Comparison of ENCODE assay signal across 15 cellular contexts in genomic region chr1:84834419-84835064, GRCh38. TPM values are rescaled to one million over a fixed set of nuclear protein-coding genes. Genes with fewer than 3 reads are reported as not detected.
DNase-seq lines count a peak whose midpoint lies in the region; ATAC-seq and TF ChIP-seq lines count a peak whose summit lies in the region.
"Had no signal": no experiment of that assay in that cellular context is flagged by ENCODE, and none has a peak within 500 bp of the region (broad histone marks: within the 10 kb centered on the region; RNA-seq: fewer than 3 reads in every experiment).

No MANE protein-coding gene starts in this region.

- H3K36me3 ChIP-seq in body of pancreas (replicated peaks in 1 of 2; ENCODE audit: insufficient read depth in 1 of 2, low read depth in 2 of 2): no peaks in the 10 kb centered on the region
- no peaks in the 10 kb centered on the region for H3K36me3 ChIP-seq in Peyer's patch
- H3K36me3 ChIP-seq: BLaER1 treated with 17β-estradiol and CSF1 and Interleukin-3, amounts not matched to agents 10 nM and 100 nM; ovary; transverse colon had no signal

- TF ChIP-seq POLR2A in body of pancreas (IDR thresholded peaks at IDR 0.05): no peak
- no peak for TF ChIP-seq POLR2A in Peyer's patch (IDR thresholded peaks at IDR 0.05)

- in situ Hi-C loops in ACHN (cut with HindIII; ENCODE audit: low pct_ligation_motif_present, low pct_unique_long_range_greater_than_20kb, low sequenced_read_pairs): no loop called here

- H3K4me1 ChIP-seq in body of pancreas (peaks cover 24% of the 10 kb centered on the region), Peyer's patch (no peaks in the 10 kb centered on the region)
- H3K4me1 ChIP-seq: BLaER1 treated with 17β-estradiol and CSF1 and Interleukin-3, amounts not matched to agents 10 nM and 100 nM had no signal

- intact Hi-C loops in body of pancreas (cut with DNase I): no loop called here

- peak; percentile 55 for DNase-seq in AG09309 (ENCODE audit: low read depth)
- peak; percentile 30 for DNase-seq in LHCN-M2 (ENCODE audit: low read depth)
- DNase-seq in body of pancreas: peak in 2 of 4 donors; percentile 51 to 53
- peak; percentile 52 for DNase-seq in kidney tubule cell (ENCODE audit: low spot score)
- no peak for DNase-seq in ACHN
- no peak for DNase-seq in foreskin melanocyte
- no peak for DNase-seq in Peyer's patch
- DNase-seq: activated CD4-positive, alpha-beta T cell treated with anti-CD3 and anti-CD28 coated beads for 48 hours; kidney; NCI-H187; ovary; Right ventricle myocardium superior; transverse colon had no signal

- H3K4me3 ChIP-seq in AG09309 (ENCODE audit: control insufficient read depth, low read depth, low read length) (no peak overlapping the region), body of pancreas (no peak overlapping the region), Peyer's patch (no peak overlapping the region)
- H3K4me3 ChIP-seq: BLaER1 treated with 17β-estradiol and CSF1 and Interleukin-3, amounts not matched to agents 10 nM and 100 nM; ovary; transverse colon had no signal

- TF ChIP-seq CTCF in AG09309 (IDR thresholded peaks at IDR 0.05; ENCODE audit: control insufficient read depth, insufficient read depth, low read depth, low read length, missing control alignments) (no peak), body of pancreas (IDR thresholded peaks at IDR 0.05) (no peak), Peyer's patch (IDR thresholded peaks at IDR 0.05) (no peak)

- 85 to 92% methylated on average over 1 of the region's 1 CpG for WGBS in body of pancreas, 2 donors

- peak overlapping the region in 3 of 4 donors; percentile 13 to 68 (median 60) for H3K27ac ChIP-seq in body of pancreas
- H3K27ac ChIP-seq in Peyer's patch: no peak overlapping the region
- H3K27ac ChIP-seq: BLaER1 treated with 17β-estradiol and CSF1 and Interleukin-3, amounts not matched to agents 10 nM and 100 nM; ovary; transverse colon had no signal

- no peaks in the 10 kb centered on the region for H3K9me3 ChIP-seq in body of pancreas
- no peaks in the 10 kb centered on the region for H3K9me3 ChIP-seq in Peyer's patch
- H3K9me3 ChIP-seq: BLaER1 treated with 17β-estradiol and CSF1 and Interleukin-3, amounts not matched to agents 10 nM and 100 nM; ovary; transverse colon had no signal

- ATAC-seq in body of pancreas: peak; percentile 80
- no peak for ATAC-seq in HG02571 (IDR thresholded peaks at IDR 0.05; ENCODE audit: unreplicated experiment)

- H3K27me3 ChIP-seq in body of pancreas: no peaks in the 10 kb centered on the region
- H3K27me3 ChIP-seq in Peyer's patch: no peaks in the 10 kb centered on the region
- H3K27me3 ChIP-seq: BLaER1 treated with 17β-estradiol and CSF1 and Interleukin-3, amounts not matched to agents 10 nM and 100 nM; ovary; transverse colon had no signal

RNA-seq across cellular contexts. Expression of gene LPAR3, which starts 58.5 kb away (rescaled TPM):
- total RNA-seq in LHCN-M2 (2014; rRNA removed) (not detected in 2 replicates), body of pancreas (10 to 100 TPM; 17.1 to 19.7 TPM), Peyer's patch (1 to 10 TPM in 1 of 4 donors, not detected in 3; 9.1 TPM)
- not detected for polyA plus RNA-seq in LHCN-M2 (2012)

Comparison
In these comparisons a context has a peak if more than half of its experiments do, and no peak if none do; other contexts are left out.
1. DNase-seq: peak in AG09309 (single experiment), LHCN-M2 (single experiment) and kidney tubule cell (single experiment); none in ACHN (single experiment), foreskin melanocyte (single experiment) and Peyer's patch (0 of 3).
2. H3K27ac ChIP-seq: peak in body of pancreas (3 of 4); none in Peyer's patch (0 of 4).